ENCODE assay signal across 2 cellular contexts in genomic region chr4:110611968-110612447, GRCh38.
A peak's percentile ranks its signal among the peaks of the same experiment; 100 is the strongest.
TF ChIP-seq lines count a peak whose summit lies in the region.

No MANE protein-coding gene starts in this region.

TF ChIP-seq in IMR-90, 13 proteins besides CTCF, POLR2A, EP300 and RAD21:
- TF ChIP-seq SMC3 (IDR thresholded peaks at IDR 0.05; ENCODE audit: low read depth, low read length) (no peak), FOS (IDR thresholded peaks at IDR 0.05; ENCODE audit: low read depth, low read length) (no peak), RCOR1 (IDR thresholded peaks at IDR 0.05; ENCODE audit: insufficient replicate concordance, low read length) (no peak), USF2 (IDR thresholded peaks at IDR 0.05; ENCODE audit: low read depth, low read length) (no peak), BHLHE40 (IDR thresholded peaks at IDR 0.05; ENCODE audit: low read depth, low read length) (no peak), CEBPB (IDR thresholded peaks at IDR 0.05; ENCODE audit: low read depth, low read length) (no peak), MXI1 (IDR thresholded peaks at IDR 0.05; ENCODE audit: borderline replicate concordance, low read depth, low read length) (no peak), NFE2L2 (IDR thresholded peaks at IDR 0.05; ENCODE audit: low read depth, low read length) (no peak), RFX5 (IDR thresholded peaks at IDR 0.05; ENCODE audit: low read depth, low read length) (no peak)

TF ChIP-seq in neural cell, 6 proteins besides CTCF, POLR2A, EP300 and RAD21:
- TF ChIP-seq MXI1 (conservative IDR thresholded peaks at IDR 0.05; ENCODE audit: poor library complexity, severe bottlenecking) (no peak), EZH2 (IDR thresholded peaks at IDR 0.05; ENCODE audit: borderline replicate concordance, insufficient read depth, low read length, poor library complexity, severe bottlenecking) (peak; percentile 53)
